In genomic region chr11:6303657-6304056, GRCh38 we compare ENCODE assay signal across 19 cellular contexts. TPM values are rescaled to one million over a fixed set of nuclear protein-coding genes. Genes with fewer than 3 reads are reported as not detected.
DNase-seq lines count a peak whose midpoint lies in the region; ATAC-seq and TF ChIP-seq lines count a peak whose summit lies in the region.
"Had no signal": no experiment of that assay in that cellular context is flagged by ENCODE, and none has a peak within 500 bp of the region (broad histone marks: within the 10 kb centered on the region; RNA-seq: fewer than 3 reads in every experiment).

No MANE protein-coding gene starts in this region.

- H3K4me1 ChIP-seq in HUES64 (ENCODE audit: insufficient read depth, low read length): peaks cover 67% of the 10 kb centered on the region
- peaks cover 22% of the 10 kb centered on the region for H3K4me1 ChIP-seq in endodermal cell (ENCODE audit: control insufficient read depth, insufficient read depth, low read length)
- H3K4me1 ChIP-seq in naive thymus-derived CD4-positive, alpha-beta T cell (ENCODE audit: control insufficient read depth in 2 of 2, insufficient read depth in 2 of 2, low read length in 2 of 2): no peaks in the 10 kb centered on the region
- H3K4me1 ChIP-seq: Caco-2 had no signal

- H3K27ac Mint-ChIP-seq in endodermal cell: peak overlapping the region; percentile 47
- no peak overlapping the region for H3K27ac Mint-ChIP-seq in activated CD4-positive, alpha-beta T cell treated with anti-CD3 and anti-CD28 coated beads for 36 hours
- no peak overlapping the region for H3K27ac Mint-ChIP-seq in naive thymus-derived CD4-positive, alpha-beta T cell

- H3K9me3 ChIP-seq in HUES64 (ENCODE audit: insufficient read depth, low read depth, low read length): no peaks in the 10 kb centered on the region
- H3K9me3 ChIP-seq in endodermal cell (ENCODE audit: control insufficient read depth, low read length): no peaks in the 10 kb centered on the region
- no peaks in the 10 kb centered on the region for H3K9me3 ChIP-seq in naive thymus-derived CD4-positive, alpha-beta T cell (ENCODE audit: control insufficient read depth in 2 of 3, low read length in 3 of 3)
- H3K9me3 ChIP-seq: Caco-2 had no signal

- TF ChIP-seq CTCF in endodermal cell (conservative IDR thresholded peaks at IDR 0.05): no peak

- H3K27me3 Mint-ChIP-seq in endodermal cell (ENCODE audit: insufficient read depth): no peaks in the 10 kb centered on the region
- H3K27me3 Mint-ChIP-seq in activated CD4-positive, alpha-beta T cell treated with anti-CD3 and anti-CD28 coated beads for 36 hours: peaks cover 37% of the 10 kb centered on the region
- peaks cover 13 to 40% (median 26%) of the 10 kb centered on the region in 5 donors for H3K27me3 Mint-ChIP-seq in naive thymus-derived CD4-positive, alpha-beta T cell

- POLR2A ChIA-PET in activated CD4-positive, alpha-beta T cell treated with anti-CD3 and anti-CD28 coated beads for 36 hours (lab: Charles Lee): no interaction called here
- POLR2A ChIA-PET in naive thymus-derived CD4-positive, alpha-beta T cell (lab: Charles Lee): no interaction called here

- H3K9ac ChIP-seq in HUES64 (ENCODE audit: low read depth, low read length) (peak overlapping the region; percentile 55; the same call in 1 of the 2 replicates), endodermal cell (ENCODE audit: extremely low read depth, low read length, poor library complexity, severe bottlenecking) (no peak overlapping the region)

- H3K36me3 ChIP-seq in HUES64 (ENCODE audit: insufficient read depth, low read length) (no peaks in the 10 kb centered on the region), endodermal cell (ENCODE audit: control insufficient read depth, insufficient read depth, low read length) (no peaks in the 10 kb centered on the region)
- no peaks in the 10 kb centered on the region for H3K36me3 ChIP-seq in naive thymus-derived CD4-positive, alpha-beta T cell (ENCODE audit: control insufficient read depth in 2 of 3, insufficient read depth in 3 of 3, low read length in 3 of 3)

- 8% methylated on average over 6 of the region's 6 CpGs for WGBS in HUES64
- WGBS in endodermal cell (ENCODE audit: insufficient coverage in 1 of 2, insufficient read length in 1 of 2), 2 experiments: 24 to 41% methylated on average over 3 to 6 of the region's 6 CpGs

- H3K36me3 Mint-ChIP-seq in endodermal cell (ENCODE audit: low read depth): no peaks in the 10 kb centered on the region
- H3K36me3 Mint-ChIP-seq in activated CD4-positive, alpha-beta T cell treated with anti-CD3 and anti-CD28 coated beads for 36 hours (ENCODE audit: low read depth): no peaks in the 10 kb centered on the region
- H3K36me3 Mint-ChIP-seq in naive thymus-derived CD4-positive, alpha-beta T cell: no peaks in the 10 kb centered on the region

- intact Hi-C loops in activated CD4-positive, alpha-beta T cell treated with anti-CD3 and anti-CD28 coated beads for 36 hours (cut with DNase I, micrococcal nuclease): no loop called here
- intact Hi-C loops in naive thymus-derived CD4-positive, alpha-beta T cell (cut with micrococcal nuclease): no loop called here

- H3K4me3 ChIP-seq in HUES64 (ENCODE audit: low read length) (no peak overlapping the region), endodermal cell (ENCODE audit: low read length) (no peak overlapping the region)
- H3K4me3 ChIP-seq in naive thymus-derived CD4-positive, alpha-beta T cell (ENCODE audit: low read length): no peak overlapping the region

- DNase-seq in endodermal cell (peak; percentile 62), kidney tubule cell (ENCODE audit: low spot score) (peak; percentile 38), retina (peak; percentile 61), superior temporal gyrus (ENCODE audit: extremely low spot score) (no peak), islet precursor cell (no peak)
- DNase-seq in activated CD4-positive, alpha-beta T cell treated with anti-CD3 and anti-CD28 coated beads for 36 hours: no peak
- DNase-seq in naive thymus-derived CD4-positive, alpha-beta T cell: no peak
- DNase-seq: AML-193, Caco-2, DMS153, KG1, NCI-H1436, NCI-H2029 treated with DMSO at 0.1 percent for 48 hours, NCI-H2171 treated with DMSO at 0.1 percent for 48 hours, NCI-H510A, NCI-H82 had no signal

- H3K4me3 Mint-ChIP-seq in endodermal cell: no peak overlapping the region
- H3K4me3 Mint-ChIP-seq in activated CD4-positive, alpha-beta T cell treated with anti-CD3 and anti-CD28 coated beads for 36 hours: no peak overlapping the region
- no peak overlapping the region for H3K4me3 Mint-ChIP-seq in naive thymus-derived CD4-positive, alpha-beta T cell

- H3K4me1 Mint-ChIP-seq in endodermal cell: peaks cover 43% of the 10 kb centered on the region
- no peaks in the 10 kb centered on the region for H3K4me1 Mint-ChIP-seq in activated CD4-positive, alpha-beta T cell treated with anti-CD3 and anti-CD28 coated beads for 36 hours
- H3K4me1 Mint-ChIP-seq in naive thymus-derived CD4-positive, alpha-beta T cell: no peaks in the 10 kb centered on the region

- no peaks in the 10 kb centered on the region; the same call in 1 of the 2 replicates for H3K27me3 ChIP-seq in HUES64 (ENCODE audit: insufficient read depth, low read length)
- H3K27me3 ChIP-seq in endodermal cell (ENCODE audit: control insufficient read depth, insufficient read depth, low read length, poor library complexity, severe bottlenecking): no peaks in the 10 kb centered on the region
- no peaks in the 10 kb centered on the region for H3K27me3 ChIP-seq in naive thymus-derived CD4-positive, alpha-beta T cell (ENCODE audit: control insufficient read depth in 2 of 2, insufficient read depth in 2 of 2, low read length in 2 of 2)

- ATAC-seq in activated CD4-positive, alpha-beta T cell treated with anti-CD3 and anti-CD28 coated beads for 36 hours: no peak
- no peak for ATAC-seq in naive thymus-derived CD4-positive, alpha-beta T cell
- ATAC-seq: HepG2 had no signal

- peak overlapping the region; percentile 88 for H3K27ac ChIP-seq in HUES64 (ENCODE audit: low read depth, low read length)
- H3K27ac ChIP-seq in endodermal cell (ENCODE audit: low read depth, low read length): no peak overlapping the region
- no peak overlapping the region for H3K27ac ChIP-seq in naive thymus-derived CD4-positive, alpha-beta T cell (ENCODE audit: low read depth, low read length)

- H3K9me3 Mint-ChIP-seq in endodermal cell: no peaks in the 10 kb centered on the region
- H3K9me3 Mint-ChIP-seq in activated CD4-positive, alpha-beta T cell treated with anti-CD3 and anti-CD28 coated beads for 36 hours (ENCODE audit: low read depth): no peaks in the 10 kb centered on the region
- H3K9me3 Mint-ChIP-seq in naive thymus-derived CD4-positive, alpha-beta T cell: no peaks in the 10 kb centered on the region

- CTCF ChIA-PET in activated CD4-positive, alpha-beta T cell treated with anti-CD3 and anti-CD28 coated beads for 36 hours (lab: Charles Lee): interaction anchor here (1.1 to 4.9 kb wide), 2 partner anchors 13 to 59 kb away, joined by 3 to 20 read pairs; no protein-coding TSS in a partner anchor
- CTCF ChIA-PET in naive thymus-derived CD4-positive, alpha-beta T cell (lab: Charles Lee): no interaction called here

RNA-seq across cellular contexts. Expression of gene CAVIN3, which starts 16.6 kb away (rescaled TPM):
- 20.0 TPM for polyA plus RNA-seq in HUES64 (2013, experiment 1 of 2)
- polyA plus RNA-seq in HUES64 (2013, experiment 2 of 2): 17.8 TPM
- total RNA-seq in endodermal cell: 10 to 100 TPM; 42.2 to 70.2 TPM
- 21.8 TPM for polyA plus RNA-seq in endodermal cell (2013, experiment 1 of 2)
- polyA plus RNA-seq in endodermal cell (2013, experiment 2 of 2): 22.9 TPM
- total RNA-seq in activated CD4-positive, alpha-beta T cell treated with anti-CD3 and anti-CD28 coated beads for 36 hours: 10 to 100 TPM; 24.8 to 25.5 TPM
- 1 to 10 TPM in 1 of 5 experiments, under 1 TPM in 2, not detected in 2; 0.51 to 5.4 (median 0.61) TPM for total RNA-seq in naive thymus-derived CD4-positive, alpha-beta T cell
- not detected for polyA plus RNA-seq in naive thymus-derived CD4-positive, alpha-beta T cell
- total RNA-seq: HepG2 had no signal
- polyA plus RNA-seq: HepG2 had no signal

RNA-seq across cellular contexts. Expression of gene CCKBR, which starts 44.0 kb away (rescaled TPM):
- 14.2 TPM for polyA plus RNA-seq in HUES64 (2013, experiment 1 of 2)
- 11.9 TPM for polyA plus RNA-seq in HUES64 (2013, experiment 2 of 2)
- total RNA-seq in endodermal cell: 100 to 1,000 TPM; 433 to 467 TPM
- polyA plus RNA-seq in endodermal cell (2013, experiment 1 of 2): 67.8 TPM
- polyA plus RNA-seq in endodermal cell (2013, experiment 2 of 2): 76.4 TPM
- not detected for total RNA-seq in activated CD4-positive, alpha-beta T cell treated with anti-CD3 and anti-CD28 coated beads for 36 hours
- not detected for total RNA-seq in naive thymus-derived CD4-positive, alpha-beta T cell
- not detected for polyA plus RNA-seq in naive thymus-derived CD4-positive, alpha-beta T cell
- total RNA-seq: HepG2, SK-MEL-5 had no signal
- polyA plus RNA-seq: HepG2 had no signal

Comparison
In these comparisons a context has a peak if more than half of its experiments do, and no peak if none do; other contexts are left out.
1. DNase-seq: peak in endodermal cell (single experiment), kidney tubule cell (single experiment) and retina (single experiment); none in activated CD4-positive, alpha-beta T cell treated with anti-CD3 and anti-CD28 coated beads for 36 hours (single experiment), naive thymus-derived CD4-positive, alpha-beta T cell (0 of 9), superior temporal gyrus (single experiment) and islet precursor cell (single experiment).
2. RNA of gene CAVIN3, which starts 16.6 kb away (total RNA-seq): 42.2 to 70.2 TPM in endodermal cell and 24.8 to 25.5 TPM in activated CD4-positive, alpha-beta T cell treated with anti-CD3 and anti-CD28 coated beads for 36 hours; 0.51 to 5.4 TPM in naive thymus-derived CD4-positive, alpha-beta T cell; every median in the first group is over 4 times any median in the second.
3. RNA of gene CCKBR, which starts 44.0 kb away (total RNA-seq): 433 to 467 TPM in endodermal cell; not detected in activated CD4-positive, alpha-beta T cell treated with anti-CD3 and anti-CD28 coated beads for 36 hours and not detected in naive thymus-derived CD4-positive, alpha-beta T cell; every median in the first group is over 100 times any median in the second.